ENCODE assay signal across 20 cellular contexts in genomic region chr2:108941767-108942166, GRCh38. TPM values are rescaled to one million over a fixed set of nuclear protein-coding genes. Genes with fewer than 3 reads are reported as not detected.
DNase-seq lines count a peak whose midpoint lies in the region; ATAC-seq and TF ChIP-seq lines count a peak whose summit lies in the region.
"Had no signal": no experiment of that assay in that cellular context is flagged by ENCODE, and none has a peak within 500 bp of the region (broad histone marks: within the 10 kb centered on the region; RNA-seq: fewer than 3 reads in every experiment).

No MANE protein-coding gene starts in this region.

- no peak overlapping the region for H4K5ac ChIP-seq in IMR-90 (ENCODE audit: low read depth, low read length)

- dilution Hi-C loops in IMR-90 (cut with HindIII; ENCODE audit: low sequenced_read_pairs, unreplicated experiment) = no loop called here

- no peak overlapping the region for H2BK15ac ChIP-seq in IMR-90 (ENCODE audit: low read depth, low read length)

- no peaks in the 10 kb centered on the region for H3K9me1 ChIP-seq in IMR-90 (ENCODE audit: insufficient read depth, low read length)

- no peak for ATAC-seq in IMR-90 (ENCODE audit: low read depth)
- no peak for ATAC-seq in naive thymus-derived CD4-positive, alpha-beta T cell
- ATAC-seq in stimulated activated naive CD8-positive, alpha-beta T cell treated with anti-CD3 and anti-CD28 coated beads, Interleukin-15, Interleukin-2, amounts not matched to agents 100 U/mL and 50 U/mL, for 24 hours = no peak
- ATAC-seq: A549, HepG2 had no signal

- H3K4me1 ChIP-seq in IMR-90 (ENCODE audit: control insufficient read depth, insufficient read depth, low read length) (0 out of 2 replicates have a peak, but pooled peaks cover 2% of the 10 kb centered on the region), osteoblast (ENCODE audit: insufficient read depth, low read length) (no peaks in the 10 kb centered on the region)
- peaks cover 0 to 5% of the 10 kb centered on the region in 2 donors for H3K4me1 ChIP-seq in naive thymus-derived CD4-positive, alpha-beta T cell (ENCODE audit: control insufficient read depth in 2 of 2, insufficient read depth in 2 of 2, low read length in 2 of 2)
- H3K4me1 ChIP-seq: A549 had no signal

- H3K23ac ChIP-seq in IMR-90 (ENCODE audit: low read depth, low read length) = no peak overlapping the region

- CTCF ChIA-PET in IMR-90 (lab: Yijun Ruan, JAX) = no interaction called here
- CTCF ChIA-PET in naive thymus-derived CD4-positive, alpha-beta T cell (lab: Charles Lee) = interaction anchor here (1.2 to 2.3 kb wide), 2 partner anchors 14 to 47 kb away, joined by 4 to 7 read pairs; no protein-coding TSS in a partner anchor

- intact Hi-C loops in activated CD4-positive, alpha-beta T cell treated with anti-CD3 and anti-CD28 coated beads, Interleukin-2, amount 10 ng/mL, durations not matched to agents 24 days and 14 days (cut with micrococcal nuclease) = no loop called here
- intact Hi-C loops in IMR-90 (cut with micrococcal nuclease) = no loop called here
- intact Hi-C loops in naive thymus-derived CD4-positive, alpha-beta T cell (cut with micrococcal nuclease) = no loop called here

- no TSS peak for BruUV-seq in IMR-90 (replicated peaks; lab: Mats Ljungman, UMichigan)

- H2BK20ac ChIP-seq in IMR-90 (ENCODE audit: low read depth, low read length) = no peak overlapping the region

- H3K4me3 ChIP-seq in IMR-90 (ENCODE audit: insufficient read depth, low read depth, low read length) (no peak overlapping the region), osteoblast (ENCODE audit: insufficient read depth, low read length) (no peak overlapping the region)
- no peak overlapping the region for H3K4me3 ChIP-seq in naive thymus-derived CD4-positive, alpha-beta T cell (ENCODE audit: low read length)
- H3K4me3 ChIP-seq: A549, BLaER1 had no signal

- no peak for TF ChIP-seq RAD21 in IMR-90 (IDR thresholded peaks at IDR 0.05; ENCODE audit: low read length)

- no peaks in the 10 kb centered on the region for H3K36me3 ChIP-seq in IMR-90 (ENCODE audit: control insufficient read depth, insufficient read depth, low read length)
- H3K36me3 ChIP-seq in naive thymus-derived CD4-positive, alpha-beta T cell (ENCODE audit: control insufficient read depth in 2 of 3, insufficient read depth in 3 of 3, low read length in 3 of 3) = peaks cover 0 to 5% (median 0%) of the 10 kb centered on the region in 3 experiments
- no peaks in the 10 kb centered on the region for H3K36me3 ChIP-seq in osteoblast (ENCODE audit: insufficient read depth, low read length)
- H3K36me3 ChIP-seq: BLaER1 had no signal

- H2AK5ac ChIP-seq in IMR-90 (ENCODE audit: low read depth, low read length) = no peak overlapping the region

- H2AK9ac ChIP-seq in IMR-90 (replicated peaks; ENCODE audit: low read depth, low read length, poor library complexity) = peak overlapping the region; percentile 24

- H3K9me3 ChIP-seq in IMR-90 (ENCODE audit: control insufficient read depth, insufficient read depth, low read length) = no peaks in the 10 kb centered on the region; the same call in 1 of the 2 replicates
- H3K9me3 ChIP-seq in naive thymus-derived CD4-positive, alpha-beta T cell (ENCODE audit: control insufficient read depth in 2 of 3, low read length in 3 of 3) = peaks cover 0 to 10% (median 0%) of the 10 kb centered on the region in 3 experiments
- H3K9me3 ChIP-seq in osteoblast (ENCODE audit: low read depth, low read length) = no peaks in the 10 kb centered on the region

- POLR2A ChIA-PET in IMR-90 (lab: Charles Lee; ENCODE audit: unreplicated experiment) = no interaction called here
- POLR2A ChIA-PET in naive thymus-derived CD4-positive, alpha-beta T cell (lab: Charles Lee) = no interaction called here

- no peak overlapping the region for H4K91ac ChIP-seq in IMR-90 (ENCODE audit: insufficient read depth, low read depth, low read length)

- H4K8ac ChIP-seq in IMR-90 (ENCODE audit: low read depth in 2 of 2, low read length in 2 of 2) = no peak overlapping the region

- H3K14ac ChIP-seq in IMR-90 (replicated peaks; ENCODE audit: low read depth, low read length) = no peak overlapping the region

- no peaks in the 10 kb centered on the region for H3K27me3 Mint-ChIP-seq in activated CD4-positive, alpha-beta T cell treated with anti-CD3 and anti-CD28 coated beads, Interleukin-2, amount 10 ng/mL, durations not matched to agents 24 days and 14 days
- no peaks in the 10 kb centered on the region for H3K27me3 Mint-ChIP-seq in naive thymus-derived CD4-positive, alpha-beta T cell
- H3K27me3 Mint-ChIP-seq: CD4-positive, alpha-beta memory T cell had no signal

- DNase-seq in activated CD4-positive, alpha-beta T cell treated with anti-CD3 and anti-CD28 coated beads, Interleukin-2, amount 10 ng/mL, durations not matched to agents 24 days and 14 days = no peak
- no peak for DNase-seq in activated CD4-positive, alpha-beta T cell treated with anti-CD3 and anti-CD28 coated beads, Interleukin-2, amount 50 U/mL, for 48 hours
- no peak for DNase-seq in IMR-90
- no peak for DNase-seq in naive thymus-derived CD4-positive, alpha-beta T cell
- DNase-seq in osteoblast (ENCODE audit: insufficient read length, low spot score, missing footprints) = peak; percentile 39
- no peak for DNase-seq in stimulated activated naive CD8-positive, alpha-beta T cell treated with anti-CD3 and anti-CD28 coated beads, Interleukin-15, Interleukin-2, amounts not matched to agents 100 U/mL and 50 U/mL, for 24 hours
- DNase-seq in Ammon's horn (ENCODE audit: low spot score) = no peak
- DNase-seq: AML-193; CD4-positive, alpha-beta memory T cell; DMS153; DMS79; GDM1; GOT3; H9 had no signal

- H4K20me1 ChIP-seq in IMR-90 (ENCODE audit: insufficient read depth, low read length) (no peaks in the 10 kb centered on the region; the same call in 1 of the 2 replicates), osteoblast (ENCODE audit: insufficient read depth, low read length) (no peaks in the 10 kb centered on the region)
- H4K20me1 ChIP-seq: BLaER1 had no signal

- no peak overlapping the region for H3K4ac ChIP-seq in IMR-90 (ENCODE audit: low read depth, low read length)

- H3K27ac ChIP-seq in IMR-90 (ENCODE audit: insufficient read depth, low read length) (no peak overlapping the region), osteoblast (ENCODE audit: low read depth, low read length) (no peak overlapping the region)
- no peak overlapping the region for H3K27ac ChIP-seq in naive thymus-derived CD4-positive, alpha-beta T cell (ENCODE audit: low read depth, low read length)
- H3K27ac ChIP-seq: 22Rv1, A549, BLaER1 had no signal

- peaks cover 12% of the 10 kb centered on the region for H3K4me1 Mint-ChIP-seq in activated CD4-positive, alpha-beta T cell treated with anti-CD3 and anti-CD28 coated beads, Interleukin-2, amount 10 ng/mL, durations not matched to agents 24 days and 14 days
- peaks cover 10 to 64% (median 39%) of the 10 kb centered on the region in 7 donors for H3K4me1 Mint-ChIP-seq in naive thymus-derived CD4-positive, alpha-beta T cell

- no peak overlapping the region for H3K56ac ChIP-seq in IMR-90 (ENCODE audit: extremely low read depth, insufficient read depth, low read length)

- H3K79me1 ChIP-seq in IMR-90 (ENCODE audit: low read depth in 1 of 2, low read length in 2 of 2) = no peaks in the 10 kb centered on the region

- no peak overlapping the region for H2BK5ac ChIP-seq in IMR-90 (ENCODE audit: low read depth, low read length, poor library complexity, severe bottlenecking)

- H3K9ac ChIP-seq in IMR-90 (ENCODE audit: low read depth, low read length) = no peak overlapping the region
- H3K9ac ChIP-seq: BLaER1 had no signal

- no peak for TF ChIP-seq POLR2A in IMR-90 (IDR thresholded peaks at IDR 0.05; ENCODE audit: low read depth, low read length)

- no peak overlapping the region for H3K4me3 Mint-ChIP-seq in activated CD4-positive, alpha-beta T cell treated with anti-CD3 and anti-CD28 coated beads, Interleukin-2, amount 10 ng/mL, durations not matched to agents 24 days and 14 days
- no peak overlapping the region for H3K4me3 Mint-ChIP-seq in naive thymus-derived CD4-positive, alpha-beta T cell
- H3K4me3 Mint-ChIP-seq: CD14-positive monocyte, H9 had no signal

- TF ChIP-seq CTCF in IMR-90 (conservative IDR thresholded peaks at IDR 0.05; ENCODE audit: low read depth, low read length) (no peak), osteoblast (IDR thresholded peaks at IDR 0.05; ENCODE audit: extremely low read depth, low read depth, low read length) (no peak)

- peaks cover 5% of the 10 kb centered on the region for H3K9me3 Mint-ChIP-seq in activated CD4-positive, alpha-beta T cell treated with anti-CD3 and anti-CD28 coated beads, Interleukin-2, amount 10 ng/mL, durations not matched to agents 24 days and 14 days
- H3K9me3 Mint-ChIP-seq in naive thymus-derived CD4-positive, alpha-beta T cell = peaks cover 0 to 14% (median 5%) of the 10 kb centered on the region in 11 donors

- H3K27me3 ChIP-seq in IMR-90 (ENCODE audit: control insufficient read depth, insufficient read depth, low read length) (peaks cover 65% of the 10 kb centered on the region), osteoblast (ENCODE audit: insufficient read depth, low read length) (peaks cover 23% of the 10 kb centered on the region)
- no peaks in the 10 kb centered on the region for H3K27me3 ChIP-seq in naive thymus-derived CD4-positive, alpha-beta T cell (ENCODE audit: control insufficient read depth in 2 of 2, insufficient read depth in 2 of 2, low read length in 2 of 2)
- H3K27me3 ChIP-seq: BLaER1 had no signal

- H2AFZ ChIP-seq in IMR-90 (replicated peaks; ENCODE audit: low read length, poor library complexity) (no peak overlapping the region), osteoblast (ENCODE audit: low read length) (no peak overlapping the region)

- peak overlapping the region; percentile 10 for H3K27ac Mint-ChIP-seq in activated CD4-positive, alpha-beta T cell treated with anti-CD3 and anti-CD28 coated beads, Interleukin-2, amount 10 ng/mL, durations not matched to agents 24 days and 14 days
- H3K27ac Mint-ChIP-seq in naive thymus-derived CD4-positive, alpha-beta T cell = peak overlapping the region in 5 of 9 donors; percentile 14 to 80 (median 36)
- H3K27ac Mint-ChIP-seq: CD14-positive monocyte, H9 had no signal

- no peak overlapping the region for H3K4me2 ChIP-seq in IMR-90 (ENCODE audit: low read depth, low read length)
- no peak overlapping the region for H3K4me2 ChIP-seq in osteoblast (ENCODE audit: insufficient read depth, low read length)
- H3K4me2 ChIP-seq: A549, BLaER1 had no signal

- WGBS in IMR-90 (ENCODE audit: extremely low coverage in 2 of 2, insufficient read length in 1 of 2), 2 experiments = 60% methylated on average over 1 of the region's 9 CpGs; no CpG with 5 or more reads in 1 of the 2 experiments

- no peak overlapping the region for H3K18ac ChIP-seq in IMR-90 (ENCODE audit: low read depth, low read length)

- in situ Hi-C loops in IMR-90 (cut with MboI; ENCODE audit: low sequenced_read_pairs) = no loop called here

- no peaks in the 10 kb centered on the region for H3K79me2 ChIP-seq in osteoblast (ENCODE audit: insufficient read depth, low read length)

- peaks cover 2% of the 10 kb centered on the region for H3K36me3 Mint-ChIP-seq in activated CD4-positive, alpha-beta T cell treated with anti-CD3 and anti-CD28 coated beads, Interleukin-2, amount 10 ng/mL, durations not matched to agents 24 days and 14 days (ENCODE audit: low read depth)
- H3K36me3 Mint-ChIP-seq in naive thymus-derived CD4-positive, alpha-beta T cell = peaks cover 0 to 46% (median 16%) of the 10 kb centered on the region in 5 donors
- H3K36me3 Mint-ChIP-seq: CD14-positive monocyte had no signal

- no peak overlapping the region for H2BK120ac ChIP-seq in IMR-90 (ENCODE audit: low read depth, low read length)

RNA-seq across cellular contexts. Expression of gene EDAR, which starts 47.3 kb away (rescaled TPM):
- total RNA-seq in activated CD4-positive, alpha-beta T cell treated with anti-CD3 and anti-CD28 coated beads, Interleukin-2, amount 10 ng/mL, durations not matched to agents 24 days and 14 days = 0.56 and 0.62 TPM in 2 replicates
- total RNA-seq in IMR-90 (2012; rRNA removed) (not detected in 2 replicates), osteoblast (not detected in 2 replicates)
- polyA plus RNA-seq in IMR-90 (2012; rRNA removed) = not detected in 2 replicates
- not detected in 2 replicates for polyA plus RNA-seq in IMR-90 (2012; cell fraction: cytosol; rRNA removed)
- not detected in 2 replicates for polyA plus RNA-seq in IMR-90 (2012; cell fraction: nucleus; rRNA removed; ENCODE audit: low replicate concordance)
- total RNA-seq in naive thymus-derived CD4-positive, alpha-beta T cell = 10 to 100 TPM in 4 of 5 experiments, under 1 TPM in 1; 0.17 to 26.8 (median 21.6) TPM
- polyA plus RNA-seq in naive thymus-derived CD4-positive, alpha-beta T cell = 10 to 100 TPM; 11.9 to 24.3 TPM
- total RNA-seq: Daoy, H9, HepG2 had no signal
- polyA plus RNA-seq: CD14-positive monocyte, HepG2 had no signal
